In the genomic region with DNA sequence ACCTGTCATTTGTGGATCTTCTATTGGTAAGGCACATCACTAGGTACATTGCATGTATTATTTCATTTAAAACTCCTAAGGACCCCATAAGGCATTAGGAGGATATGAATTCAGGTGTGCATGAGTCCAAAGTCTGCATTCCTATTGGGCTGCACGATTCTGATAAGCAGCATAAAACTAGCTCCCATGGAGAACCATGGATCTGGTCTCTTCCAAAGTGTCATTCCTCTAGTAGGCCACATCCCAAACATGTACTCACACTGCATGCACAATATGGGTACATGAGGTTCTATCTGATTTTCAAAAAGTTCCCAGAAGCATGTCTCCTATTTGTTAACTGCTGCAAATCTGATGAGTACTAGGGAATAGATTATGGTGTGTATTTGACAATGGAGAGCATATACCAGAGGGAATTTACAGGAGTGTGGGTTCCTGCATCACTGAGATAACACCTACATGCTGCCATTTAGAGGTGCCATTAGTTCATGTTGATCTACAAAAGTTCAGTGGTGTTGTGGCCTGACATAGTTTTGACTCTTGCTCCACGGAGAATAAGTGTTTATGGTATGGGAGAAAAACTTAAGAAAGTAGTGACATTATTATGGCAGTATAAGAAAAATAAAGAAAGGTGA, we compare ENCODE assay signal across 16 cellular contexts. TPM values are rescaled to one million over a fixed set of nuclear protein-coding genes. Genes with fewer than 3 reads are reported as not detected.
DNase-seq lines count a peak whose midpoint lies in the region; ATAC-seq, FAIRE-seq and TF ChIP-seq lines count a peak whose summit lies in the region.
"Had no signal": no experiment of that assay in that cellular context is flagged by ENCODE, and none has a peak within 500 bp of the region (broad histone marks: within the 10 kb centered on the region; RNA-seq: fewer than 3 reads in every experiment).

No MANE protein-coding gene starts in this region.

- peaks cover 100% of the 10 kb centered on the region for H3K36me3 Mint-ChIP-seq in CD4-positive, alpha-beta T cell (ENCODE audit: low read depth)
- H3K36me3 Mint-ChIP-seq in activated naive CD8-positive, alpha-beta T cell treated with anti-CD3 and anti-CD28 coated beads for 36 hours: peaks cover 97% of the 10 kb centered on the region
- H3K36me3 Mint-ChIP-seq in natural killer cell: peaks cover 61% of the 10 kb centered on the region
- H3K36me3 Mint-ChIP-seq: neural progenitor cell had no signal

- no peaks in the 10 kb centered on the region for H3K27me3 Mint-ChIP-seq in CD4-positive, alpha-beta T cell
- H3K27me3 Mint-ChIP-seq in activated naive CD8-positive, alpha-beta T cell treated with anti-CD3 and anti-CD28 coated beads for 36 hours: no peaks in the 10 kb centered on the region
- H3K27me3 Mint-ChIP-seq in natural killer cell (ENCODE audit: low read depth in 2 of 2): no peaks in the 10 kb centered on the region

- intact Hi-C loops in CD4-positive, alpha-beta T cell (cut with DNase I, micrococcal nuclease): loop anchor here (10.0 kb wide), 2 partner anchors 98 to 192 kb away; partner anchors contain the start of gene ACVR1C (in 1 of the 2)
- intact Hi-C loops in natural killer cell (cut with micrococcal nuclease): loop anchor here (2.0 kb wide), 1 partner anchor 14 kb away; no protein-coding TSS in a partner anchor

- no peak for TF ChIP-seq CTCF in CD4-positive, alpha-beta T cell (IDR thresholded peaks at IDR 0.05)
- TF ChIP-seq CTCF in natural killer cell (IDR thresholded peaks at IDR 0.05): no peak

- POLR2A ChIA-PET in CD4-positive, alpha-beta T cell (lab: Charles Lee): interaction anchor here (0.7 to 17.5 kb wide), 22 partner anchors 7 to 504 kb away, joined by 3 to 384 read pairs (median 15); partner anchors contain the start of genes CYTIP and ERMN

- no peak for ATAC-seq in CD4-positive, alpha-beta T cell (ENCODE audit: poor library complexity)
- ATAC-seq in natural killer cell (peak; percentile 44 to 60 (median 55)), GM18867 (IDR thresholded peaks at IDR 0.05; ENCODE audit: unreplicated experiment) (no peak), HG02884 (IDR thresholded peaks at IDR 0.05; ENCODE audit: unreplicated experiment) (no peak)
- ATAC-seq: GM23338 had no signal

- peak overlapping the region; percentile 97 for H3K27ac Mint-ChIP-seq in CD4-positive, alpha-beta T cell
- H3K27ac Mint-ChIP-seq in activated naive CD8-positive, alpha-beta T cell treated with anti-CD3 and anti-CD28 coated beads for 36 hours: peak overlapping the region; percentile 92
- peak overlapping the region; percentile 92 to 94 for H3K27ac Mint-ChIP-seq in natural killer cell
- H3K27ac Mint-ChIP-seq: GM23338, neural progenitor cell had no signal

- H3K9me3 Mint-ChIP-seq in CD4-positive, alpha-beta T cell: no peaks in the 10 kb centered on the region
- peaks cover 1% of the 10 kb centered on the region for H3K9me3 Mint-ChIP-seq in activated naive CD8-positive, alpha-beta T cell treated with anti-CD3 and anti-CD28 coated beads for 36 hours
- no peaks in the 10 kb centered on the region for H3K9me3 Mint-ChIP-seq in natural killer cell
- H3K9me3 Mint-ChIP-seq: GM23338 had no signal

- H3K9me3 ChIP-seq in CD4-positive, alpha-beta T cell (ENCODE audit: control insufficient read depth, low read length): no peaks in the 10 kb centered on the region
- H3K9me3 ChIP-seq: thyroid gland had no signal

- FAIRE-seq in GM12892 (lab: Jason Lieb, UNC): peak; percentile 58
- FAIRE-seq: bronchial epithelial cell had no signal

- DNase-seq in CD4-positive, alpha-beta T cell: no peak
- DNase-seq in GM12892 (ENCODE audit: insufficient read length): no peak
- no peak for DNase-seq in activated naive CD8-positive, alpha-beta T cell treated with anti-CD3 and anti-CD28 coated beads for 36 hours
- no peak for DNase-seq in natural killer cell
- DNase-seq in C1 segment of cervical spinal cord (lab: John Stamatoyannopoulos, UW): no peak
- no peak for DNase-seq in effector CD8-positive, alpha-beta T cell (lab: John Stamatoyannopoulos, UW)
- DNase-seq: AML-193; DMS79; Right ventricle myocardium superior; stimulated activated CD4-positive, alpha-beta T cell treated with anti-CD3 and anti-CD28 coated beads, Interleukin-2, amount 100 ng/mL, for 24 hours; thyroid gland had no signal

- H3K4me1 Mint-ChIP-seq in CD4-positive, alpha-beta T cell (ENCODE audit: low read depth): peaks cover 93% of the 10 kb centered on the region
- H3K4me1 Mint-ChIP-seq in activated naive CD8-positive, alpha-beta T cell treated with anti-CD3 and anti-CD28 coated beads for 36 hours: peaks cover 84% of the 10 kb centered on the region
- H3K4me1 Mint-ChIP-seq in natural killer cell: peaks cover 95% of the 10 kb centered on the region in 2 donors

- CTCF ChIA-PET in CD4-positive, alpha-beta T cell (lab: Charles Lee): interaction anchor here (1.2 to 2.9 kb wide), 3 partner anchors 13 to 130 kb away, joined by 5 to 19 read pairs (median 13); no protein-coding TSS in a partner anchor

- H3K27me3 ChIP-seq in CD4-positive, alpha-beta T cell (ENCODE audit: control insufficient read depth, insufficient read depth, low read length): no peaks in the 10 kb centered on the region
- H3K27me3 ChIP-seq: neural progenitor cell, thyroid gland had no signal

- peak overlapping the region; percentile 45 for H3K27ac ChIP-seq in CD4-positive, alpha-beta T cell (ENCODE audit: low read depth, low read length)
- H3K27ac ChIP-seq: neural progenitor cell, thyroid gland had no signal

- peak overlapping the region; percentile 95 for H3K4me3 Mint-ChIP-seq in CD4-positive, alpha-beta T cell
- H3K4me3 Mint-ChIP-seq in activated naive CD8-positive, alpha-beta T cell treated with anti-CD3 and anti-CD28 coated beads for 36 hours: peak overlapping the region; percentile 86
- H3K4me3 Mint-ChIP-seq in natural killer cell: peak overlapping the region; percentile 75
- H3K4me3 Mint-ChIP-seq: GM23338, neural progenitor cell had no signal

- TF ChIP-seq POLR2A in GM12892 (IDR thresholded peaks at IDR 0.05; ENCODE audit: low read depth, low read length): no peak

RNA-seq across cellular contexts. Expression of gene CYTIP, which starts 11.3 kb away (rescaled TPM):
- 100 to 1,000 TPM; 474 to 490 TPM for total RNA-seq in CD4-positive, alpha-beta T cell
- 102 TPM for polyA plus RNA-seq in GM12892 (2012; ENCODE audit: missing spikeins)
- total RNA-seq in activated naive CD8-positive, alpha-beta T cell treated with anti-CD3 and anti-CD28 coated beads for 36 hours: 100 to 1,000 TPM; 302 to 304 TPM
- 100 to 1,000 TPM; 276 to 363 (median 357) TPM for total RNA-seq in natural killer cell
- total RNA-seq: bronchial epithelial cell, GM23338 had no signal
- polyA plus RNA-seq: GM23338 had no signal

Comparison
In these comparisons a context has a peak if more than half of its experiments do, and no peak if none do; other contexts are left out.
1. ATAC-seq: peak in natural killer cell (3 of 3); none in CD4-positive, alpha-beta T cell (single experiment), GM18867 (single experiment) and HG02884 (single experiment).
2. Peak in every context shown above with its lines, with median percentiles within 50 percentile points of each other: H3K27ac Mint-ChIP-seq and H3K4me3 Mint-ChIP-seq.